In genomic region chr13:100588350-100589177, GRCh38 we compare ENCODE assay signal across 1 cellular context.
TF ChIP-seq lines count a peak whose summit lies in the region.

Gene GGACT, minus strand, starts transcription at chr13:100588789. Its CDS starts 56,198 bp downstream, at chr13:100532591.

TF ChIP-seq in HepG2, 621 proteins besides CTCF, POLR2A, EP300 and RAD21 (continued from another document and continues in another):
- TF ChIP-seq ZBTB40 (IDR thresholded peaks at IDR 0.05) (no peak), ZBTB40 (CRISPR knock-in tag; IDR thresholded peaks at IDR 0.05) (peak; percentile 88; the same call in 1 of the 2 replicates), RFXAP (CRISPR knock-in tag; IDR thresholded peaks at IDR 0.05; ENCODE audit: borderline replicate concordance) (peak; percentile 84), SETDB1 (CRISPR knock-in tag; IDR thresholded peaks at IDR 0.05; ENCODE audit: borderline replicate concordance) (no peak), GLI4 (CRISPR knock-in tag; IDR thresholded peaks at IDR 0.05; ENCODE audit: borderline replicate concordance) (0 out of 2 replicates have a peak, but pooled peaks have one; percentile 25), REPIN1 (CRISPR knock-in tag; IDR thresholded peaks at IDR 0.05; ENCODE audit: borderline replicate concordance, low read depth) (peak; percentile 69; the same call in 1 of the 2 replicates), CBX5 (CRISPR knock-in tag; IDR thresholded peaks at IDR 0.05; ENCODE audit: borderline replicate concordance) (peak; percentile 77; the same call in 1 of the 2 replicates), KDM2A (CRISPR knock-in tag; IDR thresholded peaks at IDR 0.05; ENCODE audit: borderline replicate concordance, low read depth) (peak; percentile 60; the same call in 1 of the 2 replicates), POLR2G (IDR thresholded peaks at IDR 0.05; ENCODE audit: low read depth, low read length) (peak; percentile 63; the same call in 1 of the 2 replicates), ZNF138 (CRISPR knock-in tag; IDR thresholded peaks at IDR 0.05; ENCODE audit: low read depth) (peak; percentile 79; the same call in 1 of the 2 replicates), TCF12 (IDR thresholded peaks at IDR 0.05) (no peak), TCF12 (CRISPR knock-in tag; IDR thresholded peaks at IDR 0.05) (0 out of 2 replicates have a peak, but pooled peaks have one; percentile 62), YY1 (IDR thresholded peaks at IDR 0.05; ENCODE audit: insufficient read depth, insufficient replicate concordance, low read depth, low read length) (peak; percentile 72), CENPT (CRISPR knock-in tag; IDR thresholded peaks at IDR 0.05; ENCODE audit: low read depth) (peak; percentile 25; the same call in 1 of the 2 replicates), E2F5 (CRISPR knock-in tag; conservative IDR thresholded peaks at IDR 0.05) (0 out of 2 replicates have a peak, but pooled peaks have one; percentile 10), ZNF773 (CRISPR knock-in tag; IDR thresholded peaks at IDR 0.05; ENCODE audit: borderline replicate concordance) (peak; percentile 87; the same call in 1 of the 2 replicates), ZNF616 (CRISPR knock-in tag; IDR thresholded peaks at IDR 0.05; ENCODE audit: low read depth) (0 out of 2 replicates have a peak, but pooled peaks have one; percentile 38), ZNF431 (CRISPR knock-in tag; IDR thresholded peaks at IDR 0.05; ENCODE audit: borderline replicate concordance, low read depth) (peak; percentile 74), HDAC1 (CRISPR knock-in tag; IDR thresholded peaks at IDR 0.05) (peak; percentile 42), MEIS2 (CRISPR knock-in tag; IDR thresholded peaks at IDR 0.05) (0 out of 2 replicates have a peak, but pooled peaks have one; percentile 36), TBX2 (CRISPR knock-in tag; IDR thresholded peaks at IDR 0.05; ENCODE audit: borderline replicate concordance) (peak; percentile 33; the same call in 1 of the 2 replicates), ZFY (CRISPR knock-in tag; IDR thresholded peaks at IDR 0.05) (peak; percentile 88), ZNF792 (CRISPR knock-in tag; IDR thresholded peaks at IDR 0.05) (peak; percentile 53; the same call in 1 of the 2 replicates), ZNF674 (CRISPR knock-in tag; IDR thresholded peaks at IDR 0.05; ENCODE audit: low read depth) (0 out of 2 replicates have a peak, but pooled peaks have one; percentile 76), ZNF20 (CRISPR knock-in tag; IDR thresholded peaks at IDR 0.05) (no peak), SATB2 (CRISPR knock-in tag; IDR thresholded peaks at IDR 0.05) (no peak), ZNF160 (CRISPR knock-in tag; IDR thresholded peaks at IDR 0.05) (no peak), ZNF720 (CRISPR knock-in tag; IDR thresholded peaks at IDR 0.05) (no peak), DDIT3 (CRISPR knock-in tag; IDR thresholded peaks at IDR 0.05) (no peak), IKZF5 (CRISPR knock-in tag; IDR thresholded peaks at IDR 0.05) (peak; percentile 76; the same call in 1 of the 2 replicates), ZFYVE20 (CRISPR knock-in tag; IDR thresholded peaks at IDR 0.05; ENCODE audit: borderline replicate concordance, low read depth) (peak; percentile 85; the same call in 1 of the 2 replicates), ADNP (CRISPR knock-in tag; IDR thresholded peaks at IDR 0.05) (no peak; the same call in 1 of the 2 replicates), KLF16 (CRISPR knock-in tag; IDR thresholded peaks at IDR 0.05) (peak in 1 of 2 experiments; percentile 26; a peak in 1 of 4 replicates), ZNF589 (CRISPR knock-in tag; conservative IDR thresholded peaks at IDR 0.05) (0 out of 2 replicates have a peak, but pooled peaks have one; percentile 27), SMAD9 (CRISPR knock-in tag; IDR thresholded peaks at IDR 0.05) (no peak)
- TF ChIP-seq, protein P1, sequence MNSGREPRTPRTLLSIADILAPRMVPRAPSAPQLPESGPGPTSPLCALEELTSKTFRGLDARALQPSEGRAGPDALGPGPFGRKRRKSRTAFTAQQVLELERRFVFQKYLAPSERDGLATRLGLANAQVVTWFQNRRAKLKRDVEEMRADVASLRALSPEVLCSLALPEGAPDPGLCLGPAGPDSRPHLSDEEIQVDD (CRISPR knock-in tag; IDR thresholded peaks at IDR 0.05; ENCODE audit: borderline replicate concordance): peak; percentile 92; the same call in 1 of the 2 replicates
- TF ChIP-seq, protein P2, sequence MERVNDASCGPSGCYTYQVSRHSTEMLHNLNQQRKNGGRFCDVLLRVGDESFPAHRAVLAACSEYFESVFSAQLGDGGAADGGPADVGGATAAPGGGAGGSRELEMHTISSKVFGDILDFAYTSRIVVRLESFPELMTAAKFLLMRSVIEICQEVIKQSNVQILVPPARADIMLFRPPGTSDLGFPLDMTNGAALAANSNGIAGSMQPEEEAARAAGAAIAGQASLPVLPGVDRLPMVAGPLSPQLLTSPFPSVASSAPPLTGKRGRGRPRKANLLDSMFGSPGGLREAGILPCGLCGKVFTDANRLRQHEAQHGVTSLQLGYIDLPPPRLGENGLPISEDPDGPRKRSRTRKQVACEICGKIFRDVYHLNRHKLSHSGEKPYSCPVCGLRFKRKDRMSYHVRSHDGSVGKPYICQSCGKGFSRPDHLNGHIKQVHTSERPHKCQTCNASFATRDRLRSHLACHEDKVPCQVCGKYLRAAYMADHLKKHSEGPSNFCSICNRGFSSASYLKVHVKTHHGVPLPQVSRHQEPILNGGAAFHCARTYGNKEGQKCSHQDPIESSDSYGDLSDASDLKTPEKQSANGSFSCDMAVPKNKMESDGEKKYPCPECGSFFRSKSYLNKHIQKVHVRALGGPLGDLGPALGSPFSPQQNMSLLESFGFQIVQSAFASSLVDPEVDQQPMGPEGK (CRISPR knock-in tag; IDR thresholded peaks at IDR 0.05): peak; percentile 75
- TF ChIP-seq, protein P3, sequence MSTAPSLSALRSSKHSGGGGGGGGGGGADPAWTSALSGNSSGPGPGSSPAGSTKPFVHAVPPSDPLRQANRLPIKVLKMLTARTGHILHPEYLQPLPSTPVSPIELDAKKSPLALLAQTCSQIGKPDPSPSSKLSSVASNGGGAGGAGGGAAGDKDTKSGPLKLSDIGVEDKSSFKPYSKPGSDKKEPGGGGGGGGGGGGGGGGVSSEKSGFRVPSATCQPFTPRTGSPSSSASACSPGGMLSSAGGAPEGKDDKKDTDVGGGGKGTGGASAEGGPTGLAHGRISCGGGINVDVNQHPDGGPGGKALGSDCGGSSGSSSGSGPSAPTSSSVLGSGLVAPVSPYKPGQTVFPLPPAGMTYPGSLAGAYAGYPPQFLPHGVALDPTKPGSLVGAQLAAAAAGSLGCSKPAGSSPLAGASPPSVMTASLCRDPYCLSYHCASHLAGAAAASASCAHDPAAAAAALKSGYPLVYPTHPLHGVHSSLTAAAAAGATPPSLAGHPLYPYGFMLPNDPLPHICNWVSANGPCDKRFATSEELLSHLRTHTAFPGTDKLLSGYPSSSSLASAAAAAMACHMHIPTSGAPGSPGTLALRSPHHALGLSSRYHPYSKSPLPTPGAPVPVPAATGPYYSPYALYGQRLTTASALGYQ (CRISPR knock-in tag; IDR thresholded peaks at IDR 0.05): no peak
- TF ChIP-seq, protein P4, sequence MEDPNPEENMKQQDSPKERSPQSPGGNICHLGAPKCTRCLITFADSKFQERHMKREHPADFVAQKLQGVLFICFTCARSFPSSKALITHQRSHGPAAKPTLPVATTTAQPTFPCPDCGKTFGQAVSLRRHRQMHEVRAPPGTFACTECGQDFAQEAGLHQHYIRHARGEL (CRISPR knock-in tag; IDR thresholded peaks at IDR 0.05): 0 out of 2 replicates have a peak, but pooled peaks have one; percentile 54
- TF ChIP-seq, protein P5, sequence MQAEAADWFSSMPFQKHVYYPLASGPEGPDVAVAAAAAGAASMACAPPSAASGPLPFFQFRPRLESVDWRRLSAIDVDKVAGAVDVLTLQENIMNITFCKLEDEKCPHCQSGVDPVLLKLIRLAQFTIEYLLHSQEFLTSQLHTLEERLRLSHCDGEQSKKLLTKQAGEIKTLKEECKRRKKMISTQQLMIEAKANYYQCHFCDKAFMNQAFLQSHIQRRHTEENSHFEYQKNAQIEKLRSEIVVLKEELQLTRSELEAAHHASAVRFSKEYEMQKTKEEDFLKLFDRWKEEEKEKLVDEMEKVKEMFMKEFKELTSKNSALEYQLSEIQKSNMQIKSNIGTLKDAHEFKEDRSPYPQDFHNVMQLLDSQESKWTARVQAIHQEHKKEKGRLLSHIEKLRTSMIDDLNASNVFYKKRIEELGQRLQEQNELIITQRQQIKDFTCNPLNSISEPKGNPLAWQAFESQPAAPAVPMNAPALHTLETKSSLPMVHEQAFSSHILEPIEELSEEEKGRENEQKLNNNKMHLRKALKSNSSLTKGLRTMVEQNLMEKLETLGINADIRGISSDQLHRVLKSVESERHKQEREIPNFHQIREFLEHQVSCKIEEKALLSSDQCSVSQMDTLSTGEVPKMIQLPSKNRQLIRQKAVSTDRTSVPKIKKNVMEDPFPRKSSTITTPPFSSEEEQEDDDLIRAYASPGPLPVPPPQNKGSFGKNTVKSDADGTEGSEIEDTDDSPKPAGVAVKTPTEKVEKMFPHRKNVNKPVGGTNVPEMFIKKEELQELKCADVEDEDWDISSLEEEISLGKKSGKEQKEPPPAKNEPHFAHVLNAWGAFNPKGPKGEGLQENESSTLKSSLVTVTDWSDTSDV (CRISPR knock-in tag; IDR thresholded peaks at IDR 0.05): peak; percentile 87; the same call in 1 of the 2 replicates
